ENCODE assay signal across 28 cellular contexts in the genomic region with DNA sequence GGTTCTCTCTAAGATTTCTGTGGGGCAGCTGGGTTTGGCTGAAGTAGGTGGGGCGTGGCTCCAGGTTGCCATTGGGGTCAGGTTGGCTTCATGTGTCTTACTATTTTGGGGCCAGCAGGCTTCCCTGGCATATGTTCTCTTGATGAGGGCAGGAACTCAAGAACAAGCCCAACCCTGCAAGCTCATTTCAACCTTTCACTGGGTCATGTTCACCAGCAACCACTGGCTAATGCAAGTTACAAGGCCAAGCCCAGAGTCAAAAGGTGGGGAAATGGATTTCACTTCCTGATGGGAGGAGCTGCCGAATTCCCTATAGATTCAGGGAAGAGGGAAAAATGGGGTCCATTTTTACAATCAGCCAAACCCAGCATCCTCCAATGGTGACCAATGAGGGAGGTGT. TPM values are rescaled to one million over a fixed set of nuclear protein-coding genes. Genes with fewer than 3 reads are reported as not detected.
"Had no signal": no experiment of that assay in that cellular context is flagged by ENCODE, and none has a peak within 500 bp of the region (broad histone marks: within the 10 kb centered on the region; RNA-seq: fewer than 3 reads in every experiment).

No MANE protein-coding gene starts in this region.

- H3K4me3 ChIP-seq: PC-9, Peyer's patch, SJSA1, SK-N-MC had no signal

- H2AFZ ChIP-seq: PC-9 had no signal

- H3K36me3 Mint-ChIP-seq: T-cell had no signal

- H3K9me3 Mint-ChIP-seq: T-cell had no signal

- DNase-seq: KBM-7; MV-4-11; NCI-H1048; NCI-H1105 treated with DMSO at 0.1 percent for 48 hours; NCI-H1417 treated with DMSO at 0.1 percent for 48 hours; NCI-H187; NCI-H2029; NCI-H2081 treated with DMSO at 0.1 percent for 48 hours; NCI-H2171; NCI-H226; NCI-H446; NCI-H510A; NCI-H524 treated with DMSO at 0.1 percent for 48 hours; NCI-H69; NCI-H774; NK-92 treated with Interleukin-12 subunit alpha and Interleukin-12 subunit beta, amount 100 ng/mL, for 24 hours; PC-9; Peyer's patch; Right ventricle myocardium superior; SIG-M5; SW 1271; T-cell had no signal

- H3K9me3 ChIP-seq: Peyer's patch, SJSA1 had no signal

- H3K27me3 ChIP-seq: Peyer's patch had no signal

- ATAC-seq: T-cell had no signal

- H3K36me3 ChIP-seq: Peyer's patch, SJSA1 had no signal

- H3K27ac Mint-ChIP-seq: T-cell had no signal

- H3K27ac ChIP-seq: PC-9, Peyer's patch, SJSA1, SK-N-MC had no signal

- H3K4me2 ChIP-seq: PC-9 had no signal

- H3K4me3 Mint-ChIP-seq: T-cell had no signal

- H3K4me1 ChIP-seq: Peyer's patch, SJSA1 had no signal

RNA-seq across cellular contexts. Expression of gene HAND1, which starts 34.0 kb away (rescaled TPM):
- total RNA-seq: LHCN-M2, MCF 10A, OCI-LY7, PC-9, RPMI7951, SJSA1, T-cell had no signal
